ENCODE assay signal across 1 cellular context in the genomic region with DNA sequence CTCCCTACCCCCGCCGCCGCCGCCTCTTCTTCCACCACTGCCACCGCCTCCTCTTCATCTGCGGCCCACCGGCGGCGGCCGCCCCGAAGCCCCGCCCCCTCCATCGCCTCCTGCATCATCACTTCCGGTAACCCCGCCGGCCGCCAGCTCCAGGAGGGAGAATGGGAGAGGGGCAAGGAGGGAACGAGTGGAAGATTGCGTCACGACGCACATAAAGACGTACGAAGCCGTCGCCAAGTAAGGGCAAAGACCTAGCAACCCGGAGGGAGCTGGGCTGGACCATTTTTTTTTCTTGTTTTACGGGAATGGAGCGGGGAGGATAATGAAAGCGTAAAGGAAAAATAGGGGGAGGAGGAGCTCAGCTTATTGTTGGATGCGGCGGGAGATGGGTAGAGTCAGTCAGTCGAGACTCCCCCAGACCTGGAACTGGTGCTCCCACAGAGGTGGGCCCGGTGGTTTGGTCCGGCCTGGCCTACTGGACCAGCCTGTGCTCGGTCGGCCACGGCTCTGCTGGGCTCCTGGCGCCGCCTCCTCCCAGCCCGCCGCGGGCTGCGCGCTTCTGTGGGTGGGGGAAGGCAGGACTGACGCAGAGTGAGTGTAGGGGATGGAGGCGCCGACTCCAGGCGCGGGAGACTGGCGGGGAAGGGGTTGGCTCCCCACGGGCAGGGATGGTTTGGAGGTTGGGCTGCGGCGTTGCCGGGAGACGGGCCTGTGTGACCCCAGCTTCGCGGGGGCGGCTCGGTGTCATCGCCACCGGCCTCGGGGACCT.
A peak's percentile ranks its signal among the peaks of the same experiment; 100 is the strongest.
TF ChIP-seq lines count a peak whose summit lies in the region.

A gene with protein sequence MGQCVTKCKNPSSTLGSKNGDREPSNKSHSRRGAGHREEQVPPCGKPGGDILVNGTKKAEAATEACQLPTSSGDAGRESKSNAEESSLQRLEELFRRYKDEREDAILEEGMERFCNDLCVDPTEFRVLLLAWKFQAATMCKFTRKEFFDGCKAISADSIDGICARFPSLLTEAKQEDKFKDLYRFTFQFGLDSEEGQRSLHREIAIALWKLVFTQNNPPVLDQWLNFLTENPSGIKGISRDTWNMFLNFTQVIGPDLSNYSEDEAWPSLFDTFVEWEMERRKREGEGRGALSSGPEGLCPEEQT (minus strand): TSS at position 60 of the 769 bp plus-strand sequence. CDS start 37,820 bp downstream, outside the sequence.
A gene with protein sequence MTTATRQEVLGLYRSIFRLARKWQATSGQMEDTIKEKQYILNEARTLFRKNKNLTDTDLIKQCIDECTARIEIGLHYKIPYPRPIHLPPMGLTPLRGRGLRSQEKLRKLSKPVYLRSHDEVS (plus strand): TSS at position 473 of the 769 bp plus-strand sequence. CDS start 14,785 bp downstream, outside the sequence.

TF ChIP-seq in K562, 482 proteins besides CTCF, POLR2A, EP300 and RAD21 (continued from another document and continues in another):
- TF ChIP-seq, protein P1, sequence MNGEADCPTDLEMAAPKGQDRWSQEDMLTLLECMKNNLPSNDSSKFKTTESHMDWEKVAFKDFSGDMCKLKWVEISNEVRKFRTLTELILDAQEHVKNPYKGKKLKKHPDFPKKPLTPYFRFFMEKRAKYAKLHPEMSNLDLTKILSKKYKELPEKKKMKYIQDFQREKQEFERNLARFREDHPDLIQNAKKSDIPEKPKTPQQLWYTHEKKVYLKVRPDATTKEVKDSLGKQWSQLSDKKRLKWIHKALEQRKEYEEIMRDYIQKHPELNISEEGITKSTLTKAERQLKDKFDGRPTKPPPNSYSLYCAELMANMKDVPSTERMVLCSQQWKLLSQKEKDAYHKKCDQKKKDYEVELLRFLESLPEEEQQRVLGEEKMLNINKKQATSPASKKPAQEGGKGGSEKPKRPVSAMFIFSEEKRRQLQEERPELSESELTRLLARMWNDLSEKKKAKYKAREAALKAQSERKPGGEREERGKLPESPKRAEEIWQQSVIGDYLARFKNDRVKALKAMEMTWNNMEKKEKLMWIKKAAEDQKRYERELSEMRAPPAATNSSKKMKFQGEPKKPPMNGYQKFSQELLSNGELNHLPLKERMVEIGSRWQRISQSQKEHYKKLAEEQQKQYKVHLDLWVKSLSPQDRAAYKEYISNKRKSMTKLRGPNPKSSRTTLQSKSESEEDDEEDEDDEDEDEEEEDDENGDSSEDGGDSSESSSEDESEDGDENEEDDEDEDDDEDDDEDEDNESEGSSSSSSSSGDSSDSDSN (IDR thresholded peaks at IDR 0.05; ENCODE audit: borderline replicate concordance in 1 of 2, low read depth in 2 of 2, low read length in 2 of 2): peak; percentile 84 to 85; a peak in 3 of 4 replicates
- TF ChIP-seq ZNF347 (CRISPR knock-in tag; IDR thresholded peaks at IDR 0.05; ENCODE audit: low read depth) (no peak), EHMT2 (IDR thresholded peaks at IDR 0.05) (no peak), RBFOX2 (IDR thresholded peaks at IDR 0.05; ENCODE audit: low read depth, low read length) (peak; percentile 97), SREBF2 (CRISPR knock-in tag; IDR thresholded peaks at IDR 0.05) (no peak), SIX5 (IDR thresholded peaks at IDR 0.05; ENCODE audit: borderline replicate concordance in 1 of 2, insufficient read depth in 1 of 2, low read depth in 1 of 2, low read length in 2 of 2) (peak; percentile 29 to 42; a peak in 2 of 4 replicates), TOE1 (IDR thresholded peaks at IDR 0.05; ENCODE audit: borderline replicate concordance) (peak; percentile 65; the same call in 1 of the 2 replicates), TOE1 (CRISPR knock-in tag; IDR thresholded peaks at IDR 0.05; ENCODE audit: borderline replicate concordance, low read depth) (no peak), NFRKB (IDR thresholded peaks at IDR 0.05; ENCODE audit: low read depth) (peak; percentile 62; the same call in 1 of the 2 replicates), ZNF584 (CRISPR knock-in tag; IDR thresholded peaks at IDR 0.05; ENCODE audit: low read depth) (no peak), ZNF79 (CRISPR knock-in tag; IDR thresholded peaks at IDR 0.05; ENCODE audit: low read depth) (no peak), GATAD2A (IDR thresholded peaks at IDR 0.05) (0 out of 2 replicates have a peak, but pooled peaks have one; percentile 22), JUND (IDR thresholded peaks at IDR 0.05; ENCODE audit: borderline replicate concordance, low read depth, low read length) (peak; percentile 97), JUND (tag; IDR thresholded peaks at IDR 0.05; ENCODE audit: borderline replicate concordance, low read depth, low read length) (peak; percentile 5; the same call in 1 of the 3 replicates), POLR2B (IDR thresholded peaks at IDR 0.05; ENCODE audit: low read depth, partially characterized antibody) (peak; percentile 71), TCFL5 (CRISPR knock-in tag; conservative IDR thresholded peaks at IDR 0.05) (no peak), NEUROD1 (IDR thresholded peaks at IDR 0.05; ENCODE audit: borderline replicate concordance, low read depth, low read length, partially characterized antibody) (peak; percentile 47), RBBP5 (IDR thresholded peaks at IDR 0.05; ENCODE audit: borderline replicate concordance, insufficient read depth, low read length, poor library complexity, severe bottlenecking) (peak; percentile 54), CREB1 (IDR thresholded peaks at IDR 0.05) (peak; percentile 94), CREB1 (CRISPR knock-in tag; IDR thresholded peaks at IDR 0.05) (peak; percentile 87), FOXK2 (conservative IDR thresholded peaks at IDR 0.05 in 1 of 2, IDR thresholded peaks at IDR 0.05 in 1 of 2; ENCODE audit: low read depth in 2 of 2) (peak; percentile 39 to 99; a peak in 2 of 4 replicates), RB1 (IDR thresholded peaks at IDR 0.05; ENCODE audit: low read depth) (peak; percentile 63; the same call in 1 of the 2 replicates), ZNF24 (IDR thresholded peaks at IDR 0.05) (0 out of 2 replicates have a peak, but pooled peaks have one; percentile 8), MBD2 (IDR thresholded peaks at IDR 0.05; ENCODE audit: borderline replicate concordance, low read depth) (peak; percentile 93), CXXC5 (CRISPR knock-in tag; IDR thresholded peaks at IDR 0.05) (peak; percentile 88), NONO (IDR thresholded peaks at IDR 0.05; ENCODE audit: low read depth in 2 of 2, low read length in 1 of 2) (peak in 1 of 2 experiments; percentile 99; a peak in 3 of 4 replicates), ZFP36 (IDR thresholded peaks at IDR 0.05; ENCODE audit: low read depth, low read length, partially characterized antibody) (no peak), POLR2G (IDR thresholded peaks at IDR 0.05; ENCODE audit: low read depth, low read length) (peak; percentile 97), CREM (IDR thresholded peaks at IDR 0.05; ENCODE audit: low read depth) (peak; percentile 95), MYC (IDR thresholded peaks at IDR 0.05; ENCODE audit: low read depth, low read length) (peak; percentile 31), MYC (CRISPR knock-in tag; IDR thresholded peaks at IDR 0.05; ENCODE audit: borderline replicate concordance, low read depth) (peak; percentile 62; the same call in 1 of the 2 replicates), NCOA6 (IDR thresholded peaks at IDR 0.05) (peak; percentile 54; the same call in 1 of the 2 replicates), ATF7 (IDR thresholded peaks at IDR 0.05) (peak; percentile 99), NUFIP1 (IDR thresholded peaks at IDR 0.05; ENCODE audit: partially characterized antibody) (no peak), RBM22 (IDR thresholded peaks at IDR 0.05; ENCODE audit: low read depth, low read length, poor library complexity, severe bottlenecking) (peak; percentile 82), ERF (CRISPR knock-in tag; IDR thresholded peaks at IDR 0.05) (peak; percentile 46; the same call in 1 of the 2 replicates), MTA1 (IDR thresholded peaks at IDR 0.05; ENCODE audit: borderline replicate concordance) (peak; percentile 50; the same call in 1 of the 2 replicates), ZNF830 (CRISPR knock-in tag; IDR thresholded peaks at IDR 0.05) (no peak), MXI1 (IDR thresholded peaks at IDR 0.05; ENCODE audit: low read depth, low read length) (0 out of 2 replicates have a peak, but pooled peaks have one; percentile 34), ZC3H4 (CRISPR knock-in tag; IDR thresholded peaks at IDR 0.05; ENCODE audit: borderline replicate concordance) (no peak), ZFP30 (CRISPR knock-in tag; IDR thresholded peaks at IDR 0.05; ENCODE audit: borderline replicate concordance) (no peak), KDM2B (CRISPR knock-in tag; IDR thresholded peaks at IDR 0.05) (no peak), ZSCAN32 (CRISPR knock-in tag; IDR thresholded peaks at IDR 0.05) (no peak), PHF21A (IDR thresholded peaks at IDR 0.05; ENCODE audit: borderline replicate concordance, low read depth) (no peak), NCOA1 (IDR thresholded peaks at IDR 0.05; ENCODE audit: low read depth) (0 out of 2 replicates have a peak, but pooled peaks have one; percentile 26)
- TF ChIP-seq, protein P2, sequence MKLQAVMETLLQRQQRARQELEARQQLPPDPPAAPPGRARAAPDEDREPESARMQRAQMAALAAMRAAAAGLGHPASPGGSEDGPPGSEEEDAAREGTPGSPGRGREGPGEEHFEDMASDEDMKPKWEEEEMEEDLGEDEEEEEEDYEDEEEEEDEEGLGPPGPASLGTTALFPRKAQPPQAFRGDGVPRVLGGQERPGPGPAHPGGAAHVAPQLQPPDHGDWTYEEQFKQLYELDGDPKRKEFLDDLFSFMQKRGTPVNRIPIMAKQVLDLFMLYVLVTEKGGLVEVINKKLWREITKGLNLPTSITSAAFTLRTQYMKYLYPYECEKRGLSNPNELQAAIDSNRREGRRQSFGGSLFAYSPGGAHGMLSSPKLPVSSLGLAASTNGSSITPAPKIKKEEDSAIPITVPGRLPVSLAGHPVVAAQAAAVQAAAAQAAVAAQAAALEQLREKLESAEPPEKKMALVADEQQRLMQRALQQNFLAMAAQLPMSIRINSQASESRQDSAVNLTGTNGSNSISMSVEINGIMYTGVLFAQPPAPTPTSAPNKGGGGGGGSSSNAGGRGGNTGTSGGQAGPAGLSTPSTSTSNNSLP (IDR thresholded peaks at IDR 0.05; ENCODE audit: borderline replicate concordance, low read depth, low read length): no peak
- TF ChIP-seq, protein P3, sequence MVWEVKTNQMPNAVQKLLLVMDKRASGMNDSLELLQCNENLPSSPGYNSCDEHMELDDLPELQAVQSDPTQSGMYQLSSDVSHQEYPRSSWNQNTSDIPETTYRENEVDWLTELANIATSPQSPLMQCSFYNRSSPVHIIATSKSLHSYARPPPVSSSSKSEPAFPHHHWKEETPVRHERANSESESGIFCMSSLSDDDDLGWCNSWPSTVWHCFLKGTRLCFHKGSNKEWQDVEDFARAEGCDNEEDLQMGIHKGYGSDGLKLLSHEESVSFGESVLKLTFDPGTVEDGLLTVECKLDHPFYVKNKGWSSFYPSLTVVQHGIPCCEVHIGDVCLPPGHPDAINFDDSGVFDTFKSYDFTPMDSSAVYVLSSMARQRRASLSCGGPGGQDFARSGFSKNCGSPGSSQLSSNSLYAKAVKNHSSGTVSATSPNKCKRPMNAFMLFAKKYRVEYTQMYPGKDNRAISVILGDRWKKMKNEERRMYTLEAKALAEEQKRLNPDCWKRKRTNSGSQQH (CRISPR knock-in tag; IDR thresholded peaks at IDR 0.05): 0 out of 2 replicates have a peak, but pooled peaks have one; percentile 8
- TF ChIP-seq, protein P4, sequence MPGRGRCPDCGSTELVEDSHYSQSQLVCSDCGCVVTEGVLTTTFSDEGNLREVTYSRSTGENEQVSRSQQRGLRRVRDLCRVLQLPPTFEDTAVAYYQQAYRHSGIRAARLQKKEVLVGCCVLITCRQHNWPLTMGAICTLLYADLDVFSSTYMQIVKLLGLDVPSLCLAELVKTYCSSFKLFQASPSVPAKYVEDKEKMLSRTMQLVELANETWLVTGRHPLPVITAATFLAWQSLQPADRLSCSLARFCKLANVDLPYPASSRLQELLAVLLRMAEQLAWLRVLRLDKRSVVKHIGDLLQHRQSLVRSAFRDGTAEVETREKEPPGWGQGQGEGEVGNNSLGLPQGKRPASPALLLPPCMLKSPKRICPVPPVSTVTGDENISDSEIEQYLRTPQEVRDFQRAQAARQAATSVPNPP (IDR thresholded peaks at IDR 0.05; ENCODE audit: borderline replicate concordance, insufficient read depth, insufficient read length): no peak
- TF ChIP-seq, protein P5, sequence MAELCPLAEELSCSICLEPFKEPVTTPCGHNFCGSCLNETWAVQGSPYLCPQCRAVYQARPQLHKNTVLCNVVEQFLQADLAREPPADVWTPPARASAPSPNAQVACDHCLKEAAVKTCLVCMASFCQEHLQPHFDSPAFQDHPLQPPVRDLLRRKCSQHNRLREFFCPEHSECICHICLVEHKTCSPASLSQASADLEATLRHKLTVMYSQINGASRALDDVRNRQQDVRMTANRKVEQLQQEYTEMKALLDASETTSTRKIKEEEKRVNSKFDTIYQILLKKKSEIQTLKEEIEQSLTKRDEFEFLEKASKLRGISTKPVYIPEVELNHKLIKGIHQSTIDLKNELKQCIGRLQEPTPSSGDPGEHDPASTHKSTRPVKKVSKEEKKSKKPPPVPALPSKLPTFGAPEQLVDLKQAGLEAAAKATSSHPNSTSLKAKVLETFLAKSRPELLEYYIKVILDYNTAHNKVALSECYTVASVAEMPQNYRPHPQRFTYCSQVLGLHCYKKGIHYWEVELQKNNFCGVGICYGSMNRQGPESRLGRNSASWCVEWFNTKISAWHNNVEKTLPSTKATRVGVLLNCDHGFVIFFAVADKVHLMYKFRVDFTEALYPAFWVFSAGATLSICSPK (IDR thresholded peaks at IDR 0.05; ENCODE audit: borderline replicate concordance): no peak
- TF ChIP-seq, protein P6, sequence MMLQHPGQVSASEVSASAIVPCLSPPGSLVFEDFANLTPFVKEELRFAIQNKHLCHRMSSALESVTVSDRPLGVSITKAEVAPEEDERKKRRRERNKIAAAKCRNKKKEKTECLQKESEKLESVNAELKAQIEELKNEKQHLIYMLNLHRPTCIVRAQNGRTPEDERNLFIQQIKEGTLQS (IDR thresholded peaks at IDR 0.05): peak; percentile 98
- TF ChIP-seq, protein P6 (CRISPR knock-in tag; conservative IDR thresholded peaks at IDR 0.05): 0 out of 2 replicates have a peak, but pooled peaks have one; percentile 54
- TF ChIP-seq, protein P7, sequence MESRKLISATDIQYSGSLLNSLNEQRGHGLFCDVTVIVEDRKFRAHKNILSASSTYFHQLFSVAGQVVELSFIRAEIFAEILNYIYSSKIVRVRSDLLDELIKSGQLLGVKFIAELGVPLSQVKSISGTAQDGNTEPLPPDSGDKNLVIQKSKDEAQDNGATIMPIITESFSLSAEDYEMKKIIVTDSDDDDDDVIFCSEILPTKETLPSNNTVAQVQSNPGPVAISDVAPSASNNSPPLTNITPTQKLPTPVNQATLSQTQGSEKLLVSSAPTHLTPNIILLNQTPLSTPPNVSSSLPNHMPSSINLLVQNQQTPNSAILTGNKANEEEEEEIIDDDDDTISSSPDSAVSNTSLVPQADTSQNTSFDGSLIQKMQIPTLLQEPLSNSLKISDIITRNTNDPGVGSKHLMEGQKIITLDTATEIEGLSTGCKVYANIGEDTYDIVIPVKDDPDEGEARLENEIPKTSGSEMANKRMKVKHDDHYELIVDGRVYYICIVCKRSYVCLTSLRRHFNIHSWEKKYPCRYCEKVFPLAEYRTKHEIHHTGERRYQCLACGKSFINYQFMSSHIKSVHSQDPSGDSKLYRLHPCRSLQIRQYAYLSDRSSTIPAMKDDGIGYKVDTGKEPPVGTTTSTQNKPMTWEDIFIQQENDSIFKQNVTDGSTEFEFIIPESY (CRISPR knock-in tag; IDR thresholded peaks at IDR 0.05): no peak
